Comparison of ENCODE assay signal across 27 cellular contexts in genomic region chr3:140655678-140656077, GRCh38. TPM values are rescaled to one million over a fixed set of nuclear protein-coding genes. Genes with fewer than 3 reads are reported as not detected.
"Had no signal": no experiment of that assay in that cellular context is flagged by ENCODE, and none has a peak within 500 bp of the region (broad histone marks: within the 10 kb centered on the region; RNA-seq: fewer than 3 reads in every experiment).

No MANE protein-coding gene starts in this region.

- ATAC-seq: activated T-cell treated with anti-CD3 and anti-CD28 coated beads, Interleukin-2, amount 50 U/mL, for 72 hours; esophagus mucosa; gastroesophageal sphincter; heart right ventricle; left lung; stimulated activated naive CD8-positive, alpha-beta T cell treated with anti-CD3 and anti-CD28 coated beads, Interleukin-15, Interleukin-2, amounts not matched to agents 100 U/mL and 50 U/mL, for 24 hours had no signal

- H3K27ac ChIP-seq: ascending aorta, gastroesophageal sphincter, heart right ventricle, left lung, prostate gland, right atrium auricular region, transverse colon, vagina, WERI-Rb-1 had no signal

- H3K4me3 ChIP-seq: ascending aorta, gastroesophageal sphincter, heart right ventricle, left lung, prostate gland, right atrium auricular region, transverse colon, vagina had no signal

- DNase-seq: activated CD4-positive, alpha-beta T cell treated with anti-CD3 and anti-CD28 coated beads for 1 hour; activated CD8-positive, alpha-beta memory T cell treated with anti-CD3 and anti-CD28 coated beads for 24 hours; activated CD8-positive, alpha-beta memory T cell treated with anti-CD3 and anti-CD28 coated beads, Interleukin-2, amount 50 U/mL, for 48 hours; activated effector memory CD4-positive, alpha-beta T cell treated with anti-CD3 and anti-CD28 coated beads, Interleukin-2, amount 50 U/mL, for 16 hours; activated T-cell treated with anti-CD3 and anti-CD28 coated beads, Interleukin-2, amount 50 U/mL, for 72 hours; cerebellar nuclear complex; cortex of kidney; effector CD8-positive, alpha-beta T cell; heart right ventricle; left lung; naive B cell; stimulated activated naive CD8-positive, alpha-beta T cell treated with anti-CD3 and anti-CD28 coated beads, Interleukin-15, Interleukin-2, amounts not matched to agents 100 U/mL and 50 U/mL, for 24 hours; substantia nigra; transverse colon; WERI-Rb-1 had no signal

- H3K4me1 ChIP-seq: ascending aorta, gastroesophageal sphincter, heart right ventricle, left lung, prostate gland, right atrium auricular region, transverse colon, vagina had no signal

- H3K36me3 ChIP-seq: ascending aorta, gastroesophageal sphincter, heart right ventricle, left lung, prostate gland, right atrium auricular region, transverse colon, vagina, WERI-Rb-1 had no signal

- H3K27me3 ChIP-seq: ascending aorta, gastroesophageal sphincter, left lung, right atrium auricular region, transverse colon, vagina had no signal

- H3K9me3 ChIP-seq: ascending aorta, prostate gland, right atrium auricular region, transverse colon, vagina had no signal

RNA-seq across cellular contexts. Expression of gene TRIM42, which starts 22.2 kb away (rescaled TPM):
- total RNA-seq: activated T-cell treated with anti-CD3 and anti-CD28 coated beads, Interleukin-2, amount 50 U/mL, for 72 hours; ascending aorta; esophagus mucosa; gastroesophageal sphincter; heart right ventricle; kidney epithelial cell; left lung; lung microvascular endothelial cell; mononuclear cell; neural crest cell; osteoblast; right atrium auricular region; skeletal muscle tissue; transverse colon; vagina had no signal
- polyA plus RNA-seq: heart right ventricle had no signal
